Comparison of ENCODE assay signal across 9 cellular contexts in genomic region chr19:42529248-42529764, GRCh38. TPM values are rescaled to one million over a fixed set of nuclear protein-coding genes. Genes with fewer than 3 reads are reported as not detected.
DNase-seq lines count a peak whose midpoint lies in the region; ATAC-seq, FAIRE-seq and TF ChIP-seq lines count a peak whose summit lies in the region.
"Had no signal": no experiment of that assay in that cellular context is flagged by ENCODE, and none has a peak within 500 bp of the region (broad histone marks: within the 10 kb centered on the region; RNA-seq: fewer than 3 reads in every experiment).

No MANE protein-coding gene starts in this region.

- peaks cover 20 to 28% (median 27%) of the 10 kb centered on the region in 3 donors for H3K4me1 Mint-ChIP-seq in CD8-positive, alpha-beta memory T cell

- POLR2A ChIA-PET in CD8-positive, alpha-beta memory T cell (lab: Charles Lee), result no interaction called here
- POLR2A ChIA-PET in HEK293 (lab: Yijun Ruan, JAX), result interaction anchor here (0.6 kb wide), 1 partner anchor 25 kb away, joined by 3 read pairs; no protein-coding TSS in a partner anchor

- no peak overlapping the region for H3K27ac ChIP-seq in CD8-positive, alpha-beta memory T cell (ENCODE audit: low read depth, low read length)
- H3K27ac ChIP-seq in HEK293 (ENCODE audit: extremely low read depth, low read depth, low read length), result no peak overlapping the region
- H3K27ac ChIP-seq in Peyer's patch, result peak overlapping the region; percentile 71 to 92 (median 79)
- H3K27ac ChIP-seq in pancreas, result peak overlapping the region in 1 of 4 donors; percentile 62
- peak overlapping the region in 1 of 3 donors; percentile 68 for H3K27ac ChIP-seq in thyroid gland
- H3K27ac ChIP-seq: SJSA1 had no signal

- TF ChIP-seq CTCF in HEK293 (tag by site-specific recombination; IDR thresholded peaks at IDR 0.05) (peak; percentile 91), Peyer's patch (IDR thresholded peaks at IDR 0.05) (peak; percentile 87 to 97 (median 95)), pancreas (IDR thresholded peaks at IDR 0.05) (peak; percentile 83 to 94 (median 90)), thyroid gland (IDR thresholded peaks at IDR 0.05) (peak; percentile 50 to 92 (median 80))

- DNase-seq in CD8-positive, alpha-beta memory T cell, result peak; percentile 40 to 71 (median 59)
- DNase-seq in Peyer's patch (peak; percentile 78 to 91 (median 85)), germinal center (ENCODE audit: low spot score) (peak; percentile 78), pancreas (peak; percentile 40 to 86 (median 74)), thyroid gland (peak; percentile 56 to 64), NCI-H2171 (lab: John Stamatoyannopoulos, UW) (no peak)
- DNase-seq in activated effector memory CD4-positive, alpha-beta T cell treated with anti-CD3 and anti-CD28 coated beads, Interleukin-2, amount 50 U/mL, for 16 hours, result peak; percentile 88

- peak overlapping the region; percentile 27 to 86 (median 73) for H3K4me3 Mint-ChIP-seq in CD8-positive, alpha-beta memory T cell

- no peak for FAIRE-seq in pancreas (lab: Jason Lieb, UNC)

- CTCF ChIA-PET in CD8-positive, alpha-beta memory T cell (lab: Charles Lee), result interaction anchor here (1.0 to 4.5 kb wide), 12 partner anchors 11 to 91 kb away, joined by 3 to 62 read pairs (median 4); no protein-coding TSS in a partner anchor
- CTCF ChIA-PET in HEK293 (lab: Yijun Ruan, JAX), result interaction anchor here (0.6 to 13.2 kb wide), 43 partner anchors 9 to 922 kb away, joined by 3 to 209 read pairs (median 4); partner anchors contain the start of genes CEACAM8 and CXCL17

- no peak for TF ChIP-seq POLR2A in Peyer's patch (IDR thresholded peaks at IDR 0.05)
- TF ChIP-seq POLR2A in thyroid gland (IDR thresholded peaks at IDR 0.05), result no peak

- peak; percentile 92 to 97 (median 96) for ATAC-seq in pancreas

- no peaks in the 10 kb centered on the region for H3K27me3 ChIP-seq in CD8-positive, alpha-beta memory T cell (ENCODE audit: insufficient read depth, low read length, poor library complexity, severe bottlenecking)
- H3K27me3 ChIP-seq in Peyer's patch (no peaks in the 10 kb centered on the region), pancreas (no peaks in the 10 kb centered on the region), thyroid gland (no peaks in the 10 kb centered on the region)
- H3K27me3 ChIP-seq: SJSA1 had no signal

- WGBS in pancreas, 2 donors, result 44% methylated on average over 3 of the region's 3 CpGs
- 72 to 83% methylated on average over 3 of the region's 3 CpGs for WGBS in thyroid gland, 2 donors

- intact Hi-C loops in pancreas (cut with DNase I), result loop anchor here in 1 of 3 donors (5.0 kb wide), 1 partner anchor 77 kb away; no protein-coding TSS in a partner anchor
- intact Hi-C loops in thyroid gland (cut with DNase I), result loop anchor here (2.0 kb wide), 1 partner anchor 79 kb away; no protein-coding TSS in a partner anchor

- H3K9me3 ChIP-seq in CD8-positive, alpha-beta memory T cell (ENCODE audit: low read length), result no peaks in the 10 kb centered on the region
- no peaks in the 10 kb centered on the region for H3K9me3 ChIP-seq in HEK293 (ENCODE audit: control insufficient read depth, insufficient read depth, low read depth, low read length)
- no peaks in the 10 kb centered on the region for H3K9me3 ChIP-seq in Peyer's patch
- no peaks in the 10 kb centered on the region for H3K9me3 ChIP-seq in pancreas
- no peaks in the 10 kb centered on the region for H3K9me3 ChIP-seq in thyroid gland
- H3K9me3 ChIP-seq: SJSA1 had no signal

- H3K36me3 Mint-ChIP-seq in CD8-positive, alpha-beta memory T cell, result peaks cover 0 to 2% (median 0%) of the 10 kb centered on the region in 3 donors

- H3K36me3 ChIP-seq in CD8-positive, alpha-beta memory T cell (ENCODE audit: insufficient read depth, low read length), result no peaks in the 10 kb centered on the region
- H3K36me3 ChIP-seq in HEK293 (ENCODE audit: control insufficient read depth in 2 of 2, insufficient read depth in 1 of 2, low read length in 2 of 2) (no peaks in the 10 kb centered on the region), Peyer's patch (no peaks in the 10 kb centered on the region), pancreas (no peaks in the 10 kb centered on the region), thyroid gland (no peaks in the 10 kb centered on the region)
- H3K36me3 ChIP-seq: SJSA1 had no signal

- H3K9me3 Mint-ChIP-seq in CD8-positive, alpha-beta memory T cell, result no peaks in the 10 kb centered on the region

- H3K4me3 ChIP-seq in CD8-positive, alpha-beta memory T cell (ENCODE audit: low read length), result peak overlapping the region; percentile 46
- no peak overlapping the region for H3K4me3 ChIP-seq in HEK293 (ENCODE audit: low read depth, low read length)
- peak overlapping the region; percentile 1 to 69 (median 37) for H3K4me3 ChIP-seq in Peyer's patch
- H3K4me3 ChIP-seq in pancreas, result peak overlapping the region in 1 of 4 donors; percentile 13
- no peak overlapping the region for H3K4me3 ChIP-seq in thyroid gland (replicated peaks in 1 of 3)
- H3K4me3 ChIP-seq: SJSA1 had no signal

- H3K27ac Mint-ChIP-seq in CD8-positive, alpha-beta memory T cell, result peak overlapping the region in 7 of 8 donors; percentile 14 to 96 (median 77)

- H3K27me3 Mint-ChIP-seq in CD8-positive, alpha-beta memory T cell, result peaks cover 0 to 1% of the 10 kb centered on the region in 2 donors

- H3K4me1 ChIP-seq in CD8-positive, alpha-beta memory T cell (ENCODE audit: insufficient read depth, low read length), result peaks cover 25% of the 10 kb centered on the region
- no peaks in the 10 kb centered on the region for H3K4me1 ChIP-seq in HEK293 (ENCODE audit: control insufficient read depth, insufficient read depth, low read length)
- H3K4me1 ChIP-seq in Peyer's patch, result peaks cover 0 to 12% (median 5%) of the 10 kb centered on the region in 4 donors
- peaks cover 0 to 3% (median 0%) of the 10 kb centered on the region in 3 donors for H3K4me1 ChIP-seq in pancreas
- peaks cover 0 to 8% of the 10 kb centered on the region in 2 donors for H3K4me1 ChIP-seq in thyroid gland
- H3K4me1 ChIP-seq: SJSA1 had no signal

TF ChIP-seq in HEK293, 187 proteins besides CTCF, POLR2A, EP300 and RAD21:
- TF ChIP-seq ZBTB48 (tag by site-specific recombination; IDR thresholded peaks at IDR 0.05) (peak; percentile 58), SCRT2 (tag by site-specific recombination; IDR thresholded peaks at IDR 0.05) (peak; percentile 26; the same call in 1 of the 2 replicates), ZNF654 (tag by site-specific recombination; IDR thresholded peaks at IDR 0.05; ENCODE audit: low read depth) (peak; percentile 44), ZNF10 (tag by site-specific recombination; IDR thresholded peaks at IDR 0.05) (peak; percentile 54), KLF9 (tag by site-specific recombination; IDR thresholded peaks at IDR 0.05; ENCODE audit: low read depth) (no peak), PRDM1 (tag by site-specific recombination; IDR thresholded peaks at IDR 0.05) (peak; percentile 33; the same call in 1 of the 2 replicates)

RNA-seq across cellular contexts. Expression of gene CEACAM1, which starts 1.0 kb away (rescaled TPM):
- total RNA-seq in CD8-positive, alpha-beta memory T cell, result under 1 TPM; 0.46 to 0.78 TPM
- 0.15 TPM for polyA plus RNA-seq in CD8-positive, alpha-beta memory T cell
- total RNA-seq in Peyer's patch (100 to 1,000 TPM in 2 of 4 donors, 10 to 100 TPM in 1, 1 to 10 TPM in 1; 5.0 to 146 (median 93.3) TPM), pancreas (1 to 10 TPM; 1.3 to 7.0 (median 1.7) TPM), thyroid gland (10 to 100 TPM in 1 of 4 donors, 1 to 10 TPM in 3; 2.1 to 21.5 (median 3.6) TPM)
- polyA plus RNA-seq in pancreas, result 1 to 10 TPM; 2.1 to 7.2 TPM
- total RNA-seq: SJSA1 had no signal

Comparison
In these comparisons a context has a peak if more than half of its experiments do, and no peak if none do; other contexts are left out.
1. H3K27ac ChIP-seq: peak in Peyer's patch (4 of 4); none in CD8-positive, alpha-beta memory T cell (single experiment) and HEK293 (single experiment).
2. H3K4me3 ChIP-seq: peak in CD8-positive, alpha-beta memory T cell (single experiment) and Peyer's patch (4 of 4); none in HEK293 (single experiment) and thyroid gland (0 of 3).
3. Peak in every context shown above with its lines, with median percentiles within 50 percentile points of each other: CTCF ChIP-seq.